27 cellular contexts compared by ENCODE assay signal in the genomic region with DNA sequence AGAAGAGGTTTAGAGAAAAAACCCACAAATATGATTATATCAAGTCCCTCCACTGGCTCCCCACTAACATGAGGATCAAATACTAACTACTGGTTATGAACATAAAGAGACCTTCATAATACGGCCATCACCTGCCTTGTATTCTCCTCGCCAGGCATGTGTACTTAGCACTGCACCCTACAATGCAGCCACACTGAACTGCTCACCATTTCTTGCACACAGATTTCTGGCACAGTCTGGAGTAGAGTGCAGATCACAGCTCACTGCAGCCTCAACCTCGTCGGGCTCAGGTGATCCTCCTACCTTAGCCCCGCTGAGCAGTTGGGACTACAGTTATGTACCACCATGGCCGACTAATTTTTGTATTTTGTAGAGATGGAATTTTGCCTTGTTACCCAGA.
"Had no signal": no experiment of that assay in that cellular context is flagged by ENCODE, and none has a peak within 500 bp of the region (broad histone marks: within the 10 kb centered on the region; RNA-seq: fewer than 3 reads in every experiment).

No MANE protein-coding gene starts in this region.

- H3K4me1 ChIP-seq: esophagus squamous epithelium, neural progenitor cell, tibial artery had no signal

- H3K4me1 Mint-ChIP-seq: mesothelial cell of epicardium, nephron, neural progenitor cell had no signal

- ATAC-seq: effector memory CD8-positive, alpha-beta T cell; heart right ventricle; left colon; left ventricle myocardium superior; naive thymus-derived CD4-positive, alpha-beta T cell; sciatic nerve; stimulated activated naive CD8-positive, alpha-beta T cell treated with anti-CD3 and anti-CD28 coated beads, Interleukin-15, amount 100 ng/mL, for 72 hours had no signal

- H3K27ac Mint-ChIP-seq: effector memory CD8-positive, alpha-beta T cell; memory B cell; mesothelial cell of epicardium; nephron; neural progenitor cell; stimulated activated naive CD8-positive, alpha-beta T cell treated with anti-CD3 and anti-CD28 coated beads, Interleukin-15, amount 100 ng/mL, for 72 hours; type B pancreatic cell had no signal

- H3K4me3 Mint-ChIP-seq: effector memory CD8-positive, alpha-beta T cell; memory B cell; mesothelial cell of epicardium; naive thymus-derived CD4-positive, alpha-beta T cell; nephron; neural progenitor cell; stimulated activated naive CD8-positive, alpha-beta T cell treated with anti-CD3 and anti-CD28 coated beads, Interleukin-15, amount 100 ng/mL, for 72 hours; type B pancreatic cell had no signal

- H3K9me3 ChIP-seq: esophagus squamous epithelium, heart right ventricle, tibial artery had no signal

- H3K9me3 Mint-ChIP-seq: effector memory CD8-positive, alpha-beta T cell; memory B cell; mesothelial cell of epicardium; naive thymus-derived CD4-positive, alpha-beta T cell; nephron; neural progenitor cell; stimulated activated naive CD8-positive, alpha-beta T cell treated with anti-CD3 and anti-CD28 coated beads, Interleukin-15, amount 100 ng/mL, for 72 hours; type B pancreatic cell had no signal

- H3K27me3 Mint-ChIP-seq: effector memory CD8-positive, alpha-beta T cell; memory B cell; naive thymus-derived CD4-positive, alpha-beta T cell; stimulated activated naive CD8-positive, alpha-beta T cell treated with anti-CD3 and anti-CD28 coated beads, Interleukin-15, amount 100 ng/mL, for 72 hours; type B pancreatic cell had no signal

- H3K27ac ChIP-seq: coronary artery, esophagus squamous epithelium, heart right ventricle, neural progenitor cell, tibial artery had no signal

- DNase-seq: effector memory CD8-positive, alpha-beta T cell; erythroblast; esophagus squamous epithelium; foreskin melanocyte; glutamatergic neuron; heart right ventricle; hippocampal formation; kidney glomerular epithelial cell; left colon; left ventricle myocardium superior; naive thymus-derived CD4-positive, alpha-beta T cell; stimulated activated CD4-positive, alpha-beta T cell treated with anti-CD3 and anti-CD28 coated beads, Interleukin-12 subunit alpha, Interleukin-12 subunit beta, amount 100 ng/mL, for 4 hours; stimulated activated CD4-positive, alpha-beta T cell treated with anti-CD3 and anti-CD28 coated beads, Interleukin-1b, Interleukin-23, amount 100 ng/mL, for 48 hours; stimulated activated CD4-positive, alpha-beta T cell treated with anti-CD3 and anti-CD28 coated beads, Interleukin-4, amount 100 ng/mL, for 1 hour; stimulated activated CD8-positive, alpha-beta memory T cell treated with anti-CD3 and anti-CD28 coated beads, Interleukin-4, amount 100 ng/mL, for 48 hours; stimulated activated naive CD4-positive, alpha-beta T cell; stimulated activated naive CD8-positive, alpha-beta T cell treated with anti-CD3 and anti-CD28 coated beads, Interleukin-15, amount 100 ng/mL, for 72 hours; tibial artery had no signal

- H3K9ac ChIP-seq: neural progenitor cell had no signal

- H3K4me3 ChIP-seq: coronary artery, esophagus squamous epithelium, heart right ventricle, lung, neural progenitor cell, smooth muscle cell, tibial artery had no signal

- H3K27me3 ChIP-seq: esophagus squamous epithelium, heart right ventricle, neural progenitor cell, tibial artery had no signal
